ENCODE assay signal across 16 cellular contexts in genomic region chr1:1806890-1807289, GRCh38.
DNase-seq lines count a peak whose midpoint lies in the region; ATAC-seq and TF ChIP-seq lines count a peak whose summit lies in the region.
"Had no signal": no experiment of that assay in that cellular context is flagged by ENCODE, and none has a peak within 500 bp of the region (broad histone marks: within the 10 kb centered on the region; RNA-seq: fewer than 3 reads in every experiment).

No MANE protein-coding gene starts in this region.

- no peak overlapping the region for H2AFZ ChIP-seq in ACC112 (ENCODE audit: low read length, unreplicated experiment)

- H3K27ac Mint-ChIP-seq in nephron progenitor cell = peak overlapping the region; percentile 83

- peaks cover 33% of the 10 kb centered on the region for H3K36me3 ChIP-seq in ACC112 (ENCODE audit: insufficient read depth, low read length)
- peaks cover 74% of the 10 kb centered on the region for H3K36me3 ChIP-seq in brain microvascular endothelial cell (replicated peaks)

- ATAC-seq in HG02970 (IDR thresholded peaks at IDR 0.05; ENCODE audit: low FRiP score, unreplicated experiment) (no peak), HG03039 (IDR thresholded peaks at IDR 0.05; ENCODE audit: unreplicated experiment) (no peak), HG03097 (IDR thresholded peaks at IDR 0.05; ENCODE audit: low FRiP score, unreplicated experiment) (no peak), HG03045 (IDR thresholded peaks at IDR 0.05; ENCODE audit: unreplicated experiment) (no peak)
- ATAC-seq: GM12878, lower lobe of right lung had no signal

- H3K4me1 ChIP-seq in ACC112 (ENCODE audit: control insufficient read depth, insufficient read depth, low read length, unreplicated experiment) = no peaks in the 10 kb centered on the region
- H3K4me1 ChIP-seq: lower lobe of right lung had no signal

- in situ Hi-C loops in brain microvascular endothelial cell (cut with HindIII; ENCODE audit: low pct_ligation_motif_present, low sequenced_read_pairs) = no loop called here

- H3K36me3 Mint-ChIP-seq in nephron progenitor cell (ENCODE audit: low read depth) = peaks cover 56% of the 10 kb centered on the region

- TF ChIP-seq CTCF in brain microvascular endothelial cell (IDR thresholded peaks at IDR 0.05; ENCODE audit: low read depth, low read length, missing control alignments) (no peak), nephron progenitor cell (IDR thresholded peaks at IDR 0.05) (no peak)

- H3K4me3 ChIP-seq in ACC112 (ENCODE audit: low read depth, low read length) = no peak overlapping the region
- no peak overlapping the region for H3K4me3 ChIP-seq in brain microvascular endothelial cell (ENCODE audit: low read depth, low read length)
- H3K4me3 ChIP-seq: GM12878, lower lobe of right lung had no signal

- peaks cover 9% of the 10 kb centered on the region for H3K4me1 Mint-ChIP-seq in nephron progenitor cell

- H3K27me3 Mint-ChIP-seq in nephron progenitor cell (ENCODE audit: low read depth, poor library complexity) = peaks cover 4% of the 10 kb centered on the region

- H3K79me2 ChIP-seq in ACC112 (ENCODE audit: control insufficient read depth, insufficient read depth, low read length, unreplicated experiment) = peaks cover 37% of the 10 kb centered on the region

- H3K27me3 ChIP-seq in ACC112 (ENCODE audit: insufficient read depth, low read length) = no peaks in the 10 kb centered on the region
- no peaks in the 10 kb centered on the region for H3K27me3 ChIP-seq in brain microvascular endothelial cell (replicated peaks)

- peak; percentile 55 for DNase-seq in EH (ENCODE audit: low read depth)
- DNase-seq in brain microvascular endothelial cell = no peak
- DNase-seq in nephron progenitor cell = no peak
- DNase-seq: activated CD4-positive, CD25-positive, alpha-beta regulatory T cell; DND-41; lower lobe of right lung; NCI-H2171; stimulated activated CD4-positive, alpha-beta T cell treated with anti-CD3 and anti-CD28 coated beads, Interleukin-12 subunit alpha, Interleukin-12 subunit beta, amount 100 ng/mL, for 4 hours; SW 1271 had no signal

- H3K27ac ChIP-seq in ACC112 (ENCODE audit: low read depth, low read length) (peak overlapping the region; percentile 41; the same call in 1 of the 2 replicates), brain microvascular endothelial cell (peak overlapping the region; percentile 43)
- H3K27ac ChIP-seq: C4-2B, lower lobe of right lung had no signal

- H3K4me3 Mint-ChIP-seq in nephron progenitor cell = no peak overlapping the region

- no peaks in the 10 kb centered on the region for H3K9me3 Mint-ChIP-seq in nephron progenitor cell
